In genomic region chr21:38988211-38989096, GRCh38 we compare ENCODE assay signal across 1 cellular context.
TF ChIP-seq lines count a peak whose summit lies in the region.

No MANE protein-coding gene starts in this region.

TF ChIP-seq in GM23338, 12 proteins besides CTCF, POLR2A, EP300 and RAD21 (continued from another document):
- no peak for TF ChIP-seq ZNF462 (CRISPR knock-in tag; IDR thresholded peaks at IDR 0.05)
- no peak for TF ChIP-seq EZH2phosphoT487 (IDR thresholded peaks at IDR 0.05; ENCODE audit: unreplicated experiment)
- no peak for TF ChIP-seq NANOG (IDR thresholded peaks at IDR 0.05; ENCODE audit: borderline replicate concordance)
